In the genomic region with DNA sequence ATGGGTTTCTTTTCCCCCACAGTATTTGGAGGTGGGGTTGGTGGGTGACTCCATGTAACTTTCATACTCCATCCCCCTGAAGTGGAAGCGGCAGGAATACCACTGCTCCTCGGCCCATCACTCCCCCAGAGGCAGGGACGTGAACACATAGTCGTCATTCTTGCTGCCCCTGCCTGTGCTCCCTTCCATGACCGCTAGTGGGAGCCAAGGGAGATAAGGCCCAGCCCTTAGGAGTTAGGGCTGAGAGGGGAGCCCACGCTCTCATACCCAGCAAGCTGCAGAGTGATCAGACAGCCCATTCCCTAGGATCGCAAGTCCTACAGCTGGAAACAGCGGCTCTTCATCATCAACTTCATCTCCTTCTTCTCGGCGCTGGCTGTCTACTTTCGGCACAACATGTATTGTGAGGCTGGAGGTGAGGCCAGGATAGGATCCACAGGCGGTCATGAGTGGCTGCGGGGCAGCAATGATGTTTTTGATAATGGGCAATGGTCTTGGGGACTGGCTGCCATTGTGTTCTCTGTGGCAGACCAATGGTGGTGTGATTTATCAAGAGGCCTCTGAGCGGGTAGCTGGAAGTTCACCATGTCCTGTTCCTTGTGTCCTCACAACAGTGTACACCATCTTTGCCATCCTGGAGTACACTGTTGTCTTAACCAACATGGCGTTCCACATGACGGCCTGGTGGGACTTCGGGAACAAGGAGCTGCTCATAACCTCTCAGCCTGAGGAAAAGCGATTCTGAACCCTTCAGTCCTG, we compare ENCODE assay signal across 8 cellular contexts. TPM values are rescaled to one million over a fixed set of nuclear protein-coding genes. Genes with fewer than 3 reads are reported as not detected.
DNase-seq lines count a peak whose midpoint lies in the region; ATAC-seq lines count a peak whose summit lies in the region.

No MANE protein-coding gene starts in this region.

- CTCF ChIA-PET in activated naive CD4-positive, alpha-beta T cell treated with anti-CD3 and anti-CD28 coated beads for 36 hours (lab: Charles Lee) = interaction anchor here (0.7 to 3.1 kb wide), 15 partner anchors 11 to 248 kb away, joined by 3 to 19 read pairs (median 4); partner anchors contain the start of genes PGAP2, RHOG and STIM1

- intact Hi-C loops in activated naive CD4-positive, alpha-beta T cell treated with anti-CD3 and anti-CD28 coated beads for 36 hours (cut with micrococcal nuclease) = loop anchor here (1.0 kb wide), 3 partner anchors 14 to 247 kb away; no protein-coding TSS in a partner anchor

- peaks cover 21% of the 10 kb centered on the region for H3K4me1 Mint-ChIP-seq in activated naive CD4-positive, alpha-beta T cell treated with anti-CD3 and anti-CD28 coated beads for 36 hours (ENCODE audit: low read depth)

- H3K36me3 Mint-ChIP-seq in activated naive CD4-positive, alpha-beta T cell treated with anti-CD3 and anti-CD28 coated beads for 36 hours (ENCODE audit: low read depth) = peaks cover 22% of the 10 kb centered on the region

- no peaks in the 10 kb centered on the region for H3K27me3 Mint-ChIP-seq in activated naive CD4-positive, alpha-beta T cell treated with anti-CD3 and anti-CD28 coated beads for 36 hours (ENCODE audit: low read depth)

- no peaks in the 10 kb centered on the region for H3K9me3 Mint-ChIP-seq in activated naive CD4-positive, alpha-beta T cell treated with anti-CD3 and anti-CD28 coated beads for 36 hours

- DNase-seq in Ammon's horn (ENCODE audit: low spot score) (peak; percentile 78), SK-N-DZ (ENCODE audit: low spot score) (peak; percentile 72), hepatic stellate cell (ENCODE audit: low spot score) (peak; percentile 43), DMS79 treated with DMSO at 0.1 percent for 48 hours (lab: John Stamatoyannopoulos, UW) (no peak)
- peak; percentile 90 for DNase-seq in activated naive CD4-positive, alpha-beta T cell treated with anti-CD3 and anti-CD28 coated beads for 36 hours
- DNase-seq in stimulated activated CD4-positive, alpha-beta T cell treated with anti-CD3 and anti-CD28 coated beads, Interleukin-15, amount 100 ng/mL, for 48 hours (ENCODE audit: low read depth in 2 of 2) = peak; percentile 62 to 75

- H3K27ac Mint-ChIP-seq in activated naive CD4-positive, alpha-beta T cell treated with anti-CD3 and anti-CD28 coated beads for 36 hours = peak overlapping the region; percentile 76

- H3K4me3 Mint-ChIP-seq in activated naive CD4-positive, alpha-beta T cell treated with anti-CD3 and anti-CD28 coated beads for 36 hours = no peak overlapping the region

- ATAC-seq in GM18873 (IDR thresholded peaks at IDR 0.05; ENCODE audit: low FRiP score, unreplicated experiment) (peak; percentile 64), HG03196 (IDR thresholded peaks at IDR 0.05; ENCODE audit: unreplicated experiment) (peak; percentile 69)

RNA-seq across cellular contexts. Expression of gene RHOG, which starts 15.9 kb away (rescaled TPM):
- 12.4 and 13.9 TPM in 2 replicates for polyA plus RNA-seq in SK-N-DZ (2014; cell fraction: cytosol; rRNA removed)
- 4.3 and 10.0 TPM in 2 replicates for polyA plus RNA-seq in SK-N-DZ (2014; cell fraction: nucleus; rRNA removed)
- 100 to 1,000 TPM; 142 TPM for total RNA-seq in activated naive CD4-positive, alpha-beta T cell treated with anti-CD3 and anti-CD28 coated beads for 36 hours

RNA-seq across cellular contexts. Expression of gene PGAP2, which starts 16.5 kb away (rescaled TPM):
- polyA plus RNA-seq in SK-N-DZ (2014; cell fraction: cytosol; rRNA removed) = 25.3 and 30.3 TPM in 2 replicates
- polyA plus RNA-seq in SK-N-DZ (2014; cell fraction: nucleus; rRNA removed) = 87.7 and 90.7 TPM in 2 replicates
- 10 to 100 TPM; 38.9 to 40.8 TPM for total RNA-seq in activated naive CD4-positive, alpha-beta T cell treated with anti-CD3 and anti-CD28 coated beads for 36 hours

RNA-seq across cellular contexts. Expression of gene NUP98, which starts 27.5 kb away (rescaled TPM):
- 56.7 and 109 TPM in 2 replicates for polyA plus RNA-seq in SK-N-DZ (2014; cell fraction: cytosol; rRNA removed)
- polyA plus RNA-seq in SK-N-DZ (2014; cell fraction: nucleus; rRNA removed) = 70.2 and 107 TPM in 2 replicates
- total RNA-seq in activated naive CD4-positive, alpha-beta T cell treated with anti-CD3 and anti-CD28 coated beads for 36 hours = 10 to 100 TPM; 90.8 to 97.6 TPM

RNA-seq across cellular contexts. Expression of gene STIM1, which starts 30.6 kb away (rescaled TPM):
- polyA plus RNA-seq in SK-N-DZ (2014; cell fraction: cytosol; rRNA removed) = 21.6 and 22.2 TPM in 2 replicates
- 12.5 and 12.8 TPM in 2 replicates for polyA plus RNA-seq in SK-N-DZ (2014; cell fraction: nucleus; rRNA removed)
- 10 to 100 TPM; 62.9 to 68.5 TPM for total RNA-seq in activated naive CD4-positive, alpha-beta T cell treated with anti-CD3 and anti-CD28 coated beads for 36 hours
